ENCODE assay signal across 8 cellular contexts in the genomic region with DNA sequence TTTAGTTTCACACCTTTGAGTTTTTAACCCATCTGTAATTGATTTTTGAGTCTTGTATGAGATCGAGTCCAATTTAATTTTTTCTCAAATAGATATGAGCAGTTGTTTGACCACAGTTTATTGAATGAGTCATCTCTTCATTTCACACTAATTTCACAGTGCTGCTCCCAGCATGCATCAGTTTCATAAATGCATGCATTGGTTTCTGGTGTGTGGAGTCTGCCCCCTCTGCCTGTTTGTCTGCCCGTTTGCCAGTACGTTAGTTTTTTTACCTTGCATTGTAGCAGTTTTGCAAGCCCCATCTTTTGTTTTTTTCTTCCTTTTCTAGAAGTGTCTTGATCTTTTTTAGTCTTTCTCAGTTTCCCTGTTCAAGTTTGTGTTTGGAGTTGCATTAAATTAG. TPM values are rescaled to one million over a fixed set of nuclear protein-coding genes. Genes with fewer than 3 reads are reported as not detected.
DNase-seq lines count a peak whose midpoint lies in the region; ATAC-seq and TF ChIP-seq lines count a peak whose summit lies in the region.

No MANE protein-coding gene starts in this region.

- H3K9me2 ChIP-seq in DOHH2 (replicated peaks; ENCODE audit: control insufficient read depth, low read length): no peaks in the 10 kb centered on the region

- POLR2A ChIA-PET in RWPE1 (lab: Yijun Ruan, JAX; ENCODE audit: low non-redundant PET): no interaction called here

- H3K79me2 ChIP-seq in DOHH2 (ENCODE audit: control insufficient read depth, low read length) (peaks cover 54% of the 10 kb centered on the region), osteoblast (ENCODE audit: insufficient read depth, low read length) (peaks cover 16% of the 10 kb centered on the region)

- no peak overlapping the region for H3K27ac Mint-ChIP-seq in glutamatergic neuron (ENCODE audit: unreplicated experiment)

- H3K4me3 ChIP-seq in DOHH2 (ENCODE audit: low read length) (no peak overlapping the region), osteoblast (ENCODE audit: insufficient read depth, low read length) (peak overlapping the region; percentile 52)

- H3F3A ChIP-seq in DOHH2 (ENCODE audit: control insufficient read depth, insufficient read depth): 0 out of 2 replicates have a peak, but pooled peaks cover 2% of the 10 kb centered on the region

- peaks cover 6% of the 10 kb centered on the region for H3K4me1 Mint-ChIP-seq in glutamatergic neuron (ENCODE audit: low read depth, unreplicated experiment)

- H2AFZ ChIP-seq in osteoblast (ENCODE audit: low read length): peak overlapping the region; percentile 60

- H4K20me1 ChIP-seq in DOHH2 (ENCODE audit: control insufficient read depth, insufficient read depth, low read depth, low read length) (no peaks in the 10 kb centered on the region), osteoblast (ENCODE audit: insufficient read depth, low read length) (no peaks in the 10 kb centered on the region)

- H3K36me3 ChIP-seq in DOHH2 (ENCODE audit: control insufficient read depth, low read length) (peaks cover 3% of the 10 kb centered on the region; the same call in 1 of the 2 replicates), osteoblast (ENCODE audit: insufficient read depth, low read length) (no peaks in the 10 kb centered on the region)

- H3K9me3 ChIP-seq in DOHH2 (ENCODE audit: control insufficient read depth, insufficient read depth, low read length): no peaks in the 10 kb centered on the region
- no peaks in the 10 kb centered on the region for H3K9me3 ChIP-seq in osteoblast (ENCODE audit: low read depth, low read length)

- H3K9me3 Mint-ChIP-seq in glutamatergic neuron (ENCODE audit: unreplicated experiment): no peaks in the 10 kb centered on the region

- DNase-seq in RWPE1 (ENCODE audit: low spot score) (peak; percentile 83), amniotic epithelial cell (ENCODE audit: low read depth) (peak; percentile 75), osteoblast (ENCODE audit: insufficient read length, low spot score, missing footprints) (peak; percentile 60), T-helper 9 cell (no peak), glutamatergic neuron (no peak)

- peak overlapping the region; percentile 38 for H3K4me2 ChIP-seq in DOHH2 (ENCODE audit: low read length)
- peak overlapping the region; percentile 78 for H3K4me2 ChIP-seq in osteoblast (ENCODE audit: insufficient read depth, low read length)

- H3K4me1 ChIP-seq in DOHH2 (ENCODE audit: control insufficient read depth, low read length) (peaks cover 20% of the 10 kb centered on the region), osteoblast (ENCODE audit: insufficient read depth, low read length) (no peaks in the 10 kb centered on the region)

- no peak overlapping the region for H3K4me3 Mint-ChIP-seq in glutamatergic neuron (ENCODE audit: unreplicated experiment)

- H3K36me3 Mint-ChIP-seq in glutamatergic neuron (ENCODE audit: unreplicated experiment): no peaks in the 10 kb centered on the region

- peak; percentile 99 for ATAC-seq in GM21381 (IDR thresholded peaks at IDR 0.05; ENCODE audit: unreplicated experiment)
- peak; percentile 99 for ATAC-seq in HG03558 (IDR thresholded peaks at IDR 0.05; ENCODE audit: extremely low read depth, unreplicated experiment)

- CTCF ChIA-PET in RWPE1 (lab: Yijun Ruan, JAX): no interaction called here

- TF ChIP-seq CTCF in DOHH2 (IDR thresholded peaks at IDR 0.05; ENCODE audit: low read depth, low read length, poor library complexity, severe bottlenecking): no peak
- no peak; the same call in 1 of the 2 replicates for TF ChIP-seq CTCF in RWPE1 (conservative IDR thresholded peaks at IDR 0.05; ENCODE audit: low read depth)
- TF ChIP-seq CTCF in osteoblast (IDR thresholded peaks at IDR 0.05; ENCODE audit: extremely low read depth, low read depth, low read length): no peak
- TF ChIP-seq CTCF in glutamatergic neuron (IDR thresholded peaks at IDR 0.05; ENCODE audit: partially characterized antibody, unreplicated experiment): no peak

- peaks cover 3% of the 10 kb centered on the region for H3K27me3 Mint-ChIP-seq in glutamatergic neuron (ENCODE audit: unreplicated experiment)

- no peaks in the 10 kb centered on the region for H3K27me3 ChIP-seq in DOHH2 (ENCODE audit: control insufficient read depth, low read length)
- no peaks in the 10 kb centered on the region for H3K27me3 ChIP-seq in osteoblast (ENCODE audit: insufficient read depth, low read length)

- no peak overlapping the region for H3K27ac ChIP-seq in DOHH2 (ENCODE audit: low read depth, low read length)
- no peak overlapping the region for H3K27ac ChIP-seq in RWPE1
- H3K27ac ChIP-seq in osteoblast (ENCODE audit: low read depth, low read length): no peak overlapping the region

RNA-seq across cellular contexts. Expression of gene SLX4IP, which starts 11.9 kb away (rescaled TPM):
- 4.0 and 4.7 TPM in 2 replicates for total RNA-seq in osteoblast
- 7.9 TPM for total RNA-seq in glutamatergic neuron (ENCODE audit: unreplicated experiment)

RNA-seq across cellular contexts. Expression of gene MKKS, which starts 13.0 kb away (rescaled TPM):
- total RNA-seq in osteoblast (7.6 and 8.8 TPM in 2 replicates), glutamatergic neuron (ENCODE audit: unreplicated experiment) (15.1 TPM)

Comparison
In these comparisons a context has a peak if more than half of its experiments do, and no peak if none do; other contexts are left out.
1. DNase-seq: peak in RWPE1 (single experiment), amniotic epithelial cell (single experiment) and osteoblast (single experiment); none in T-helper 9 cell (single experiment) and glutamatergic neuron (single experiment).